Comparison of ENCODE assay signal across 24 cellular contexts in the genomic region with DNA sequence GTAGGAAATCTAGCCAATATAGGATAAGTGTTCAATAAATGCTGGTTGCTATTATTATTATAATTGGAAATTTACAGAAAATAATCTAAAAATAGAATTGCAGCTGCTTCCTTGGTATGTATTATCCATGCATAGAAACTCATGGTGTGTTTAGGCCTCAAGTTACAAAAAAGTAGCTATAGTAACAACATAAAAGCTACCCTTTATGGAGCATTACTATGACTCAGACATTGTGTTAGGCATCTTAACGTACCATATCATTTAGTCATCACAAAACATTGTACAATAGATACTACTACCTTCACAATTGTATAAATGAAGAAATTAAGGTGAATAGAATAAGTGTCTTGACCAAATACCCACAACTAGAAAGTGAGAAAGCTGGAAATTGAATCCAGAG.
DNase-seq lines count a peak whose midpoint lies in the region; TF ChIP-seq lines count a peak whose summit lies in the region.
"Had no signal": no experiment of that assay in that cellular context is flagged by ENCODE, and none has a peak within 500 bp of the region (broad histone marks: within the 10 kb centered on the region; RNA-seq: fewer than 3 reads in every experiment).

No MANE protein-coding gene starts in this region.

- no peak for TF ChIP-seq CTCF in fibroblast of pulmonary artery (IDR thresholded peaks at IDR 0.05; ENCODE audit: low read length, missing control alignments)
- TF ChIP-seq CTCF in retinal pigment epithelial cell (conservative IDR thresholded peaks at IDR 0.05; ENCODE audit: low read depth, low read length) = no peak
- TF ChIP-seq CTCF in mesothelial cell of epicardium (IDR thresholded peaks at IDR 0.05; ENCODE audit: unreplicated experiment) = no peak
- no peak for TF ChIP-seq CTCF in chondrocyte (IDR thresholded peaks at IDR 0.05)

- H3K36me3 ChIP-seq in SJSA1 = no peaks in the 10 kb centered on the region
- H3K36me3 ChIP-seq: heart left ventricle, neutrophil, stomach, transverse colon had no signal

- no peaks in the 10 kb centered on the region for H3K27me3 ChIP-seq in SJSA1 (replicated peaks)
- H3K27me3 ChIP-seq: heart left ventricle, neutrophil, stomach, transverse colon had no signal

- DNase-seq in HPDE6-E6E7 (ENCODE audit: extremely low spot score) = peak; percentile 17
- peak in 1 of 2 experiments; percentile 10 for DNase-seq in SJSA1 (ENCODE audit: low read depth in 1 of 2, low spot score in 2 of 2)
- DNase-seq in fibroblast of pulmonary artery (ENCODE audit: low read depth) = peak; percentile 65
- peak; percentile 9 for DNase-seq in retinal pigment epithelial cell (ENCODE audit: low read depth)
- DNase-seq in ecto neural progenitor cell (ENCODE audit: low spot score) = no peak
- DNase-seq in mesothelial cell of epicardium (ENCODE audit: low spot score in 2 of 2, unreplicated experiment in 2 of 2) = no peak
- DNase-seq in chondrocyte (ENCODE audit: low spot score) = no peak
- no peak for DNase-seq in anterior cingulate cortex (lab: John Stamatoyannopoulos, UW)
- DNase-seq: activated CD4-positive, alpha-beta T cell treated with anti-CD3 and anti-CD28 coated beads for 48 hours; activated CD8-positive, alpha-beta memory T cell treated with anti-CD3 and anti-CD28 coated beads, Interleukin-2, amount 10 ng/mL, durations not matched to agents 7 days and 5 days; CD4-positive, alpha-beta T cell; central memory CD4-positive, alpha-beta T cell; DMS153; heart left ventricle; MM.1S; NCI-H1694; NCI-H748 treated with DMSO at 0.1 percent for 48 hours; SHP77 treated with DMSO at 0.1 percent for 48 hours; stimulated activated CD4-positive, alpha-beta T cell treated with anti-CD3 and anti-CD28 coated beads, Interleukin-4, amount 100 ng/mL, for 4 hours; stomach; transverse colon had no signal

- peaks cover 6% of the 10 kb centered on the region for H3K4me1 ChIP-seq in SJSA1 (replicated peaks)
- H3K4me1 ChIP-seq: stomach, transverse colon had no signal

- H3K27me3 Mint-ChIP-seq in mesothelial cell of epicardium (ENCODE audit: low read depth) (no peaks in the 10 kb centered on the region), chondrocyte (ENCODE audit: low read depth) (no peaks in the 10 kb centered on the region)
- H3K27me3 Mint-ChIP-seq: activated CD8-positive, alpha-beta memory T cell treated with anti-CD3 and anti-CD28 coated beads, Interleukin-2, amount 10 ng/mL, durations not matched to agents 7 days and 5 days; activated T-helper 17 cell treated with anti-CD3 and anti-CD28 coated beads, Interleukin-2, amount 50 U/mL, for 72 hours; CD4-positive, alpha-beta T cell; IgD-negative memory B cell had no signal

- H3K4me1 Mint-ChIP-seq in mesothelial cell of epicardium (peaks cover 10% of the 10 kb centered on the region), chondrocyte (ENCODE audit: low read depth) (peaks cover 13% of the 10 kb centered on the region)
- H3K4me1 Mint-ChIP-seq: activated CD8-positive, alpha-beta memory T cell treated with anti-CD3 and anti-CD28 coated beads, Interleukin-2, amount 10 ng/mL, durations not matched to agents 7 days and 5 days; activated T-helper 17 cell treated with anti-CD3 and anti-CD28 coated beads, Interleukin-2, amount 50 U/mL, for 72 hours had no signal

- H3K9me3 Mint-ChIP-seq in mesothelial cell of epicardium = peaks cover 40% of the 10 kb centered on the region
- peaks cover 9% of the 10 kb centered on the region for H3K9me3 Mint-ChIP-seq in chondrocyte (ENCODE audit: low read depth)

- no peak overlapping the region for H3K4me3 ChIP-seq in SJSA1
- no peak overlapping the region for H3K4me3 ChIP-seq in fibroblast of pulmonary artery (replicated peaks; ENCODE audit: low read depth, low read length)
- no peak overlapping the region for H3K4me3 ChIP-seq in retinal pigment epithelial cell (ENCODE audit: low read length)
- H3K4me3 ChIP-seq: heart left ventricle, stomach, transverse colon had no signal

- H3K9me3 ChIP-seq in SJSA1 (replicated peaks) = no peaks in the 10 kb centered on the region
- H3K9me3 ChIP-seq: heart left ventricle, neutrophil, transverse colon had no signal

- H3K36me3 Mint-ChIP-seq in mesothelial cell of epicardium (peaks cover 2% of the 10 kb centered on the region), chondrocyte (ENCODE audit: low read depth) (no peaks in the 10 kb centered on the region)
- H3K36me3 Mint-ChIP-seq: activated CD8-positive, alpha-beta memory T cell treated with anti-CD3 and anti-CD28 coated beads, Interleukin-2, amount 10 ng/mL, durations not matched to agents 7 days and 5 days; IgD-negative memory B cell had no signal

- H3K27ac Mint-ChIP-seq in mesothelial cell of epicardium = no peak overlapping the region
- no peak overlapping the region for H3K27ac Mint-ChIP-seq in chondrocyte (ENCODE audit: unreplicated experiment)
- H3K27ac Mint-ChIP-seq: activated CD8-positive, alpha-beta memory T cell treated with anti-CD3 and anti-CD28 coated beads, Interleukin-2, amount 10 ng/mL, durations not matched to agents 7 days and 5 days; activated T-helper 17 cell treated with anti-CD3 and anti-CD28 coated beads, Interleukin-2, amount 50 U/mL, for 72 hours; CD4-positive, alpha-beta T cell; IgD-negative memory B cell had no signal

- H3K4me3 Mint-ChIP-seq in mesothelial cell of epicardium (no peak overlapping the region), chondrocyte (ENCODE audit: unreplicated experiment) (no peak overlapping the region)
- H3K4me3 Mint-ChIP-seq: activated CD8-positive, alpha-beta memory T cell treated with anti-CD3 and anti-CD28 coated beads, Interleukin-2, amount 10 ng/mL, durations not matched to agents 7 days and 5 days; activated T-helper 17 cell treated with anti-CD3 and anti-CD28 coated beads, Interleukin-2, amount 50 U/mL, for 72 hours; CD4-positive, alpha-beta T cell; IgD-negative memory B cell had no signal

- peak overlapping the region; percentile 68 for H3K27ac ChIP-seq in SJSA1
- H3K27ac ChIP-seq: heart left ventricle, neutrophil, stomach, transverse colon had no signal

Comparison
In these comparisons a context has a peak if more than half of its experiments do, and no peak if none do; other contexts are left out.
1. DNase-seq: peak in HPDE6-E6E7 (single experiment), fibroblast of pulmonary artery (single experiment) and retinal pigment epithelial cell (single experiment); none in ecto neural progenitor cell (single experiment), mesothelial cell of epicardium (0 of 2), chondrocyte (single experiment) and anterior cingulate cortex (0 of 58).